In the genomic region with DNA sequence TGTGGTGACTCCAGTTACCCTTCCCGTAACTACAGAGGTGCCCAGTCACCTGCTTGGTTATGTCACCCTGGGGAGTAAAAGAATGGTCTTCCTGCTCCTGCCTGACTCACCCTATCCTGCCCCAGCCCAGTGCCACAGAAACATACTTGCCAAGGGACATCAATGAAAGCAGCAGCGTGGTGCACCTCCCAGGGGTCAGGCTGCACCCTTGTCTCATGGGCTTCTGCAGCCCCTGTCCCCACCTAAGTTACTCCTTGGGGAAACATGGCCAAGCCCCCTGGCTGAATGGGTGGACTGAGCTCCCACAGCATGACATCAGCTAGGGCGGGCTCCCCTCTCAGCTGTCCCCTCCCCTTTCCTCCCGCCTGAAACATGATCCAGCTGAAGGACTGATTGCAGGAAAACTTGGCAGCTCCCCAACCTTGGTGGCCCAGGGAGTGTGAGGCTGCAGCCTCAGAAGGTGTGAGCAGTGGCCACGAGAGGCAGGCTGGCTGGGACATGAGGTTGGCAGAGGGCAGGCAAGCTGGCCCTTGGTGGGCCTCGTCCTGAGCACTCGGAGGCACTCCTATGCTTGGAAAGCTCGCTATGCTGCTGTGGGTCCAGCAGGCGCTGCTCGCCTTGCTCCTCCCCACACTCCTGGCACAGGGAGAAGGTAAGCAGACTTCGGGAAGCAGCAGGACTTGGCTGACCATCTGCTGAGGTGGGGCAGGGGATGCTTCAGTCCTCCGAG, we compare ENCODE assay signal across 9 cellular contexts. TPM values are rescaled to one million over a fixed set of nuclear protein-coding genes. Genes with fewer than 3 reads are reported as not detected.
A peak's percentile ranks its signal among the peaks of the same experiment; 100 is the strongest.
DNase-seq lines count a peak whose midpoint lies in the region; ATAC-seq, FAIRE-seq and TF ChIP-seq lines count a peak whose summit lies in the region.
"Had no signal": no experiment of that assay in that cellular context is flagged by ENCODE, and none has a peak within 500 bp of the region (broad histone marks: within the 10 kb centered on the region; RNA-seq: fewer than 3 reads in every experiment).

HTR3A (plus strand) TSS at position 368 of the 730 bp plus-strand sequence; CDS start at position 586, 218 bp downstream.

- TF ChIP-seq CTCF in GM10248 (IDR thresholded peaks at IDR 0.05; ENCODE audit: control extremely low read depth, extremely low read depth, low read depth, missing control alignments) = no peak

- CTCF ChIA-PET in activated naive CD4-positive, alpha-beta T cell treated with anti-CD3 and anti-CD28 coated beads for 36 hours (lab: Charles Lee) = interaction anchor here (0.5 kb wide), 1 partner anchor 31 kb away, joined by 3 read pairs; no protein-coding TSS in a partner anchor
- CTCF ChIA-PET in GM10248 (lab: Yijun Ruan, JAX) = interaction anchor here (0.8 to 1.5 kb wide), 3 partner anchors 9 to 286 kb away, joined by 3 to 4 read pairs (median 3); no protein-coding TSS in a partner anchor

- intact Hi-C loops in Right ventricle myocardium superior (cut with DNase I) = no loop called here
- intact Hi-C loops in activated naive CD4-positive, alpha-beta T cell treated with anti-CD3 and anti-CD28 coated beads for 36 hours (cut with micrococcal nuclease) = no loop called here

- H3K36me3 ChIP-seq in small intestine (ENCODE audit: control insufficient read depth in 2 of 2, insufficient read depth in 2 of 2, low read length in 2 of 2) = no peaks in the 10 kb centered on the region

- no peak within 1 kb of the TSS for H3K4me3 ChIP-seq in small intestine (ENCODE audit: low read depth in 1 of 2, low read length in 2 of 2)

- no peaks in the 10 kb centered on the region for H3K9me3 Mint-ChIP-seq in activated naive CD4-positive, alpha-beta T cell treated with anti-CD3 and anti-CD28 coated beads for 36 hours

- no peak within 1 kb of the TSS for H3K27ac Mint-ChIP-seq in activated naive CD4-positive, alpha-beta T cell treated with anti-CD3 and anti-CD28 coated beads for 36 hours

- no peaks in the 10 kb centered on the region for H3K4me1 ChIP-seq in small intestine (ENCODE audit: control insufficient read depth in 2 of 2, insufficient read depth in 1 of 2, low read depth in 1 of 2, low read length in 1 of 2)

- no peak within 1 kb of the TSS for H3K27ac ChIP-seq in small intestine (ENCODE audit: low read depth in 1 of 2, low read length in 1 of 2)

- H3K4me3 Mint-ChIP-seq in activated naive CD4-positive, alpha-beta T cell treated with anti-CD3 and anti-CD28 coated beads for 36 hours = no peak within 1 kb of the TSS

- peak; percentile 95 for ATAC-seq in Right ventricle myocardium superior (ENCODE audit: poor library complexity)
- ATAC-seq in GM18861 (IDR thresholded peaks at IDR 0.05; ENCODE audit: unreplicated experiment) = no peak

- WGBS in small intestine, 3 donors = 8 to 26% (median 25%) methylated on average over 12 of the region's 12 CpGs

- no peaks in the 10 kb centered on the region for H3K9me3 ChIP-seq in small intestine (ENCODE audit: control insufficient read depth, low read depth)

- no peaks in the 10 kb centered on the region for H3K4me1 Mint-ChIP-seq in activated naive CD4-positive, alpha-beta T cell treated with anti-CD3 and anti-CD28 coated beads for 36 hours (ENCODE audit: low read depth)

- DNase-seq in HuH-7.5 (ENCODE audit: low spot score) (peak; percentile 23), NCI-H774 (lab: John Stamatoyannopoulos, UW) (peak; percentile 84), Right ventricle myocardium superior (peak; percentile 76), small intestine (peak; percentile 64), GM10248 (ENCODE audit: extremely low spot score) (no peak), GM19239 (ENCODE audit: insufficient read length, low spot score) (no peak)
- no peak for DNase-seq in activated naive CD4-positive, alpha-beta T cell treated with anti-CD3 and anti-CD28 coated beads for 36 hours

- FAIRE-seq in small intestine (lab: Jason Lieb, UNC) = no peak
- FAIRE-seq in GM19239 (lab: Jason Lieb, UNC) = no peak

- H3K27me3 Mint-ChIP-seq in activated naive CD4-positive, alpha-beta T cell treated with anti-CD3 and anti-CD28 coated beads for 36 hours (ENCODE audit: low read depth) = no peaks in the 10 kb centered on the region

- H3K36me3 Mint-ChIP-seq in activated naive CD4-positive, alpha-beta T cell treated with anti-CD3 and anti-CD28 coated beads for 36 hours (ENCODE audit: low read depth) = no peaks in the 10 kb centered on the region

- POLR2A ChIA-PET in GM10248 (lab: Yijun Ruan, JAX) = no interaction called here

- no peaks in the 10 kb centered on the region for H3K27me3 ChIP-seq in small intestine (ENCODE audit: control insufficient read depth in 2 of 2, insufficient read depth in 2 of 2, low read length in 2 of 2)

RNA-seq across cellular contexts. Expression of gene HTR3A, which starts in this region (rescaled TPM):
- total RNA-seq in Right ventricle myocardium superior = not detected
- polyA plus RNA-seq in small intestine = 1 to 10 TPM in 1 of 3 donors, not detected in 2; 5.7 TPM
- not detected for total RNA-seq in activated naive CD4-positive, alpha-beta T cell treated with anti-CD3 and anti-CD28 coated beads for 36 hours
- total RNA-seq: SK-MEL-5 had no signal

Comparison
In these comparisons a context has a peak if more than half of its experiments do, and no peak if none do; other contexts are left out.
1. Peak in DNase-seq and ATAC-seq in Right ventricle myocardium superior; RNA of the gene not detected or under 1 TPM.
2. DNase-seq: peak in HuH-7.5 (single experiment), NCI-H774 (single experiment) and small intestine (single experiment); none in activated naive CD4-positive, alpha-beta T cell treated with anti-CD3 and anti-CD28 coated beads for 36 hours (single experiment), GM10248 (single experiment) and GM19239 (single experiment).